ENCODE assay signal across 7 cellular contexts in genomic region chr12:117587646-117588287, GRCh38.
DNase-seq lines count a peak whose midpoint lies in the region; ATAC-seq and TF ChIP-seq lines count a peak whose summit lies in the region.

No MANE protein-coding gene starts in this region.

- peak; percentile 20 for ATAC-seq in stimulated activated memory B cell treated with anti-CD40 and anti-IgM and Interleukin-4, amounts not matched to agents 10 μg/mL and 1 μg/mL and 100 μg/mL, for 72 hours
- ATAC-seq in GM21423 (IDR thresholded peaks at IDR 0.05; ENCODE audit: unreplicated experiment): no peak

- peaks cover 28% of the 10 kb centered on the region for H3K27me3 Mint-ChIP-seq in stimulated activated memory B cell treated with anti-CD40 and anti-IgM and Interleukin-4, amounts not matched to agents 10 μg/mL and 1 μg/mL and 100 μg/mL, for 72 hours

- peak; percentile 68 for DNase-seq in GM10266 (ENCODE audit: extremely low spot score)
- DNase-seq in T-helper 1 cell: peak in 3 of 5 donors; percentile 4 to 21 (median 8)
- peak; percentile 10 for DNase-seq in choroid plexus epithelial cell (ENCODE audit: low read depth)
- peak; percentile 72 to 78 for DNase-seq in lung microvascular endothelial cell (ENCODE audit: low read depth in 2 of 2)

- H3K36me3 Mint-ChIP-seq in stimulated activated memory B cell treated with anti-CD40 and anti-IgM and Interleukin-4, amounts not matched to agents 10 μg/mL and 1 μg/mL and 100 μg/mL, for 72 hours: no peaks in the 10 kb centered on the region

- H3K9me3 Mint-ChIP-seq in stimulated activated memory B cell treated with anti-CD40 and anti-IgM and Interleukin-4, amounts not matched to agents 10 μg/mL and 1 μg/mL and 100 μg/mL, for 72 hours: peaks cover 7% of the 10 kb centered on the region

- no peak overlapping the region for H3K4me3 ChIP-seq in choroid plexus epithelial cell (ENCODE audit: low read depth, low read length)

- no peak overlapping the region for H3K4me3 Mint-ChIP-seq in stimulated activated memory B cell treated with anti-CD40 and anti-IgM and Interleukin-4, amounts not matched to agents 10 μg/mL and 1 μg/mL and 100 μg/mL, for 72 hours

- TF ChIP-seq CTCF in GM10266 (IDR thresholded peaks at IDR 0.05; ENCODE audit: control insufficient read depth, insufficient read depth, low read depth, missing control alignments) (peak; percentile 86), LNCAP (IDR thresholded peaks at IDR 0.05) (peak; percentile 92), choroid plexus epithelial cell (conservative IDR thresholded peaks at IDR 0.05; ENCODE audit: low read depth, low read length) (peak; percentile 61)

- H3K4me1 Mint-ChIP-seq in stimulated activated memory B cell treated with anti-CD40 and anti-IgM and Interleukin-4, amounts not matched to agents 10 μg/mL and 1 μg/mL and 100 μg/mL, for 72 hours: peaks cover 8% of the 10 kb centered on the region

- no peak overlapping the region for H3K27ac Mint-ChIP-seq in stimulated activated memory B cell treated with anti-CD40 and anti-IgM and Interleukin-4, amounts not matched to agents 10 μg/mL and 1 μg/mL and 100 μg/mL, for 72 hours

Comparison
In these comparisons a context has a peak if more than half of its experiments do, and no peak if none do; other contexts are left out.
1. DNase-seq: peak in every context shown above with its lines; median percentile 75 in lung microvascular endothelial cell; 68 in GM10266; 10 in choroid plexus epithelial cell; 8 in T-helper 1 cell.